2 cellular contexts compared by ENCODE assay signal in the genomic region with DNA sequence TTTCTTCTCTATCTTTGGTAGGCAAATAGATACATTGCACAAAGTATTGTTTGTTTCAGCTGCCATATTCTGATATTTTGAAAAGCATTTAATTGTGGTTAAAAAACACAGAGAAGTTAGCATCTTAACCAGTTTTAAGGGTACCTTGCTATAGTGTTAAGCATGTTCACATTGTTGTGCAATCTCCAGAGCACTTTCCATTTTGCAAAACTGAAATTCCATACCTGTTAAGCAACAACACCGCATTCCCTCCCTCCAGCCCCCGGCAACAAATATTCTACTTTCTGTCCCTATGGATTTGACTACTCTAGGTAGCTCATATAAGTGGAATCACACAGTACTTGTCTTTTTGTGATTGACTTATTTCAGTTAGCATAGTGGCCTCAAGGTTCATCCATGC.
A peak's percentile ranks its signal among the peaks of the same experiment; 100 is the strongest.
TF ChIP-seq lines count a peak whose summit lies in the region.

No MANE protein-coding gene starts in this region.

TF ChIP-seq in HepG2, 621 proteins besides CTCF, POLR2A, EP300 and RAD21:
- TF ChIP-seq TCF7L2 (IDR thresholded peaks at IDR 0.05; ENCODE audit: low read depth, low read length) = no peak
- peak; percentile 80 for TF ChIP-seq CEBPB (IDR thresholded peaks at IDR 0.05; ENCODE audit: borderline replicate concordance, low read depth, low read length)
- TF ChIP-seq ZNF639 (CRISPR knock-in tag; conservative IDR thresholded peaks at IDR 0.05) = no peak

TF ChIP-seq in K562, 482 proteins besides CTCF, POLR2A, EP300 and RAD21:
- TF ChIP-seq FOXK1 (CRISPR knock-in tag; IDR thresholded peaks at IDR 0.05; ENCODE audit: borderline replicate concordance) (no peak), BRF2 (IDR thresholded peaks at IDR 0.05; ENCODE audit: borderline replicate concordance, insufficient read depth, insufficient read length) (no peak), ZNF699 (CRISPR knock-in tag; IDR thresholded peaks at IDR 0.05; ENCODE audit: insufficient replicate concordance) (no peak), CEBPB (tag; IDR thresholded peaks at IDR 0.05) (peak; percentile 61; the same call in 1 of the 2 replicates), TRIM24 (IDR thresholded peaks at IDR 0.05) (no peak), ZBTB26 (CRISPR knock-in tag; IDR thresholded peaks at IDR 0.05) (no peak), CBX5 (IDR thresholded peaks at IDR 0.05; ENCODE audit: borderline replicate concordance, low read depth) (no peak), HNRNPH1 (optimal IDR thresholded peaks at IDR 0.05; ENCODE audit: low read depth, low read length) (no peak), MED1 (CRISPR knock-in tag; IDR thresholded peaks at IDR 0.05; ENCODE audit: borderline replicate concordance) (no peak), SMARCE1 (IDR thresholded peaks at IDR 0.05) (no peak), NR2F6 (CRISPR knock-in tag; IDR thresholded peaks at IDR 0.05) (no peak), CEBPG (CRISPR knock-in tag; IDR thresholded peaks at IDR 0.05) (no peak), CEBPG (tag; conservative IDR thresholded peaks at IDR 0.05 in 1 of 2, IDR thresholded peaks at IDR 0.05 in 1 of 2) (peak in 1 of 2 experiments; percentile 78; a peak in 2 of 4 replicates), NFRKB (IDR thresholded peaks at IDR 0.05; ENCODE audit: low read depth) (no peak), NEUROD1 (IDR thresholded peaks at IDR 0.05; ENCODE audit: borderline replicate concordance, low read depth, low read length, partially characterized antibody) (no peak), PHTF2 (CRISPR knock-in tag; IDR thresholded peaks at IDR 0.05) (no peak), KLF13 (tag; IDR thresholded peaks at IDR 0.05; ENCODE audit: borderline replicate concordance, low read depth) (no peak)
- TF ChIP-seq, protein P1, sequence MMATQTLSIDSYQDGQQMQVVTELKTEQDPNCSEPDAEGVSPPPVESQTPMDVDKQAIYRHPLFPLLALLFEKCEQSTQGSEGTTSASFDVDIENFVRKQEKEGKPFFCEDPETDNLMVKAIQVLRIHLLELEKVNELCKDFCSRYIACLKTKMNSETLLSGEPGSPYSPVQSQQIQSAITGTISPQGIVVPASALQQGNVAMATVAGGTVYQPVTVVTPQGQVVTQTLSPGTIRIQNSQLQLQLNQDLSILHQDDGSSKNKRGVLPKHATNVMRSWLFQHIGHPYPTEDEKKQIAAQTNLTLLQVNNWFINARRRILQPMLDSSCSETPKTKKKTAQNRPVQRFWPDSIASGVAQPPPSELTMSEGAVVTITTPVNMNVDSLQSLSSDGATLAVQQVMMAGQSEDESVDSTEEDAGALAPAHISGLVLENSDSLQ (IDR thresholded peaks at IDR 0.05) = no peak
TF ChIP-seq in K562: peak in this region for 2.
